1 cellular context compared by ENCODE assay signal in the genomic region with DNA sequence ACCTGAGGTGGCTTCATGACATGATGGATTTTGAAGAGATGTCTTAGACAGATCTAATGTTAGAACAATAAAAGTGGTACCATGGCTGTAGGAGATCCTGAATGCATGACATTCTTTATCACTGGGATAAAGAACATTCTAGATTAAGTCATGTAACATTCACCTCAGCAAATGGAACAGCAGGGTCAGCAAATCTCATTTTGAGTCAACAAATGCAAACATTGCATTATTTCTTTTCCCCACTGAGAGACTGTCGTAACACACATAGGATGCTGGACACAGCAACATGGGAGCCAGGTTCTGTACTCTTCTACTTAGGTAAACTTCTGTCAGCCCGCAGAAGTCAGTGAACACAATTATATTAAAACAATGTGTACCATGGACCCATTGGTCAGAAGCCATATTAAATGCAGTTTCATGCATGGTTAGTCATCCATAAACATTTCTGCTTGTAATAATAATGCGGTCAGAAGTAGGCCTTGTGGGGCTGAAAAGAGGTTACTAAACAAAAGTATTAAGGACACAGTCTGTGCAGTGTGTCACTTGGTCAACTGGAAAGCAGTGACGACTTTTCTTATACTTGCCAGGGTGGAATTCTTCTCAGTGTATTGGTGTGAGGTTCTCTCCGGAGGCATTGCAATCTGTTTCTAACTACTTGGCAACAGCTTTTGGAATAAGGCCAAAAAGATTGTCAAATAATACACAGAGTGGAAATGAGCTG.
TF ChIP-seq lines count a peak whose summit lies in the region.

No MANE protein-coding gene starts in this region.

TF ChIP-seq in SK-N-SH, 30 proteins besides CTCF, POLR2A, EP300 and RAD21 (continued from another document):
- TF ChIP-seq, protein P1, sequence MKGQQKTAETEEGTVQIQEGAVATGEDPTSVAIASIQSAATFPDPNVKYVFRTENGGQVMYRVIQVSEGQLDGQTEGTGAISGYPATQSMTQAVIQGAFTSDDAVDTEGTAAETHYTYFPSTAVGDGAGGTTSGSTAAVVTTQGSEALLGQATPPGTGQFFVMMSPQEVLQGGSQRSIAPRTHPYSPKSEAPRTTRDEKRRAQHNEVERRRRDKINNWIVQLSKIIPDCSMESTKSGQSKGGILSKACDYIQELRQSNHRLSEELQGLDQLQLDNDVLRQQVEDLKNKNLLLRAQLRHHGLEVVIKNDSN (IDR thresholded peaks at IDR 0.05; ENCODE audit: borderline replicate concordance, low read depth) = no peak
- no peak for TF ChIP-seq TEAD4 (IDR thresholded peaks at IDR 0.05; ENCODE audit: borderline replicate concordance, insufficient read depth)
- TF ChIP-seq GATA2 (CRISPR knock-in tag; IDR thresholded peaks at IDR 0.05) = no peak
- TF ChIP-seq, protein P2, sequence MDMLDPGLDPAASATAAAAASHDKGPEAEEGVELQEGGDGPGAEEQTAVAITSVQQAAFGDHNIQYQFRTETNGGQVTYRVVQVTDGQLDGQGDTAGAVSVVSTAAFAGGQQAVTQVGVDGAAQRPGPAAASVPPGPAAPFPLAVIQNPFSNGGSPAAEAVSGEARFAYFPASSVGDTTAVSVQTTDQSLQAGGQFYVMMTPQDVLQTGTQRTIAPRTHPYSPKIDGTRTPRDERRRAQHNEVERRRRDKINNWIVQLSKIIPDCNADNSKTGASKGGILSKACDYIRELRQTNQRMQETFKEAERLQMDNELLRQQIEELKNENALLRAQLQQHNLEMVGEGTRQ (IDR thresholded peaks at IDR 0.05; ENCODE audit: borderline replicate concordance, low read depth, low read length) = no peak
- no peak for TF ChIP-seq POLR2AphosphoS5 (IDR thresholded peaks at IDR 0.05; ENCODE audit: low read depth, low read length)
- no peak for TF ChIP-seq MXI1 (IDR thresholded peaks at IDR 0.05; ENCODE audit: low read depth, low read length)
- no peak for TF ChIP-seq NRF1 (IDR thresholded peaks at IDR 0.05; ENCODE audit: low read depth, low read length)
